ENCODE assay signal across 15 cellular contexts in genomic region chr4:18691431-18692200, GRCh38.
A peak's percentile ranks its signal among the peaks of the same experiment; 100 is the strongest.
DNase-seq lines count a peak whose midpoint lies in the region; ATAC-seq and TF ChIP-seq lines count a peak whose summit lies in the region.
"Had no signal": no experiment of that assay in that cellular context is flagged by ENCODE, and none has a peak within 500 bp of the region (broad histone marks: within the 10 kb centered on the region; RNA-seq: fewer than 3 reads in every experiment).

No MANE protein-coding gene starts in this region.

- no peak overlapping the region for H2BK120ac ChIP-seq in H9 (ENCODE audit: low read depth, low read length, poor library complexity, severe bottlenecking)
- H2BK120ac ChIP-seq in trophoblast cell (ENCODE audit: insufficient read depth, low read length, poor library complexity): peak overlapping the region; percentile 40

- H3K4ac ChIP-seq in H9 (ENCODE audit: low read depth, low read length): no peak overlapping the region
- H3K4ac ChIP-seq in trophoblast cell (ENCODE audit: low read depth, low read length): no peak overlapping the region

- H3K56ac ChIP-seq in H9 (ENCODE audit: insufficient read length, low read depth, low read length): no peak overlapping the region

- H3K27ac Mint-ChIP-seq in H9: peak overlapping the region; percentile 65 to 99 (median 92)
- H3K27ac Mint-ChIP-seq: activated naive CD8-positive, alpha-beta T cell treated with anti-CD3 and anti-CD28 coated beads, Interleukin-2, amount 50 U/mL, for 24 hours; stimulated activated naive CD8-positive, alpha-beta T cell treated with anti-CD3 and anti-CD28 coated beads, Interleukin-15, amount 100 ng/mL, for 72 hours; T-cell had no signal

- no peak overlapping the region for H2BK15ac ChIP-seq in H9 (ENCODE audit: low read depth, low read length)

- H3T11ph ChIP-seq in H9 (ENCODE audit: low read length): no peak overlapping the region

- peaks cover 8% of the 10 kb centered on the region; the same call in 1 of the 2 replicates for H3K4me1 ChIP-seq in H9 (ENCODE audit: insufficient read depth, low read length)
- H3K4me1 ChIP-seq in RWPE2 (ENCODE audit: insufficient read depth, poor library complexity, severe bottlenecking): no peaks in the 10 kb centered on the region
- peaks cover 40% of the 10 kb centered on the region for H3K4me1 ChIP-seq in iPS-18a (ENCODE audit: control insufficient read depth, low read depth, low read length)
- H3K4me1 ChIP-seq in trophoblast cell (ENCODE audit: control insufficient read depth in 1 of 2, insufficient read depth in 2 of 2, low read length in 2 of 2): peaks cover 6 to 10% of the 10 kb centered on the region in 2 experiments

- peak overlapping the region; percentile 20 to 47 for H3K4me3 Mint-ChIP-seq in H9
- H3K4me3 Mint-ChIP-seq: activated naive CD8-positive, alpha-beta T cell treated with anti-CD3 and anti-CD28 coated beads, Interleukin-2, amount 50 U/mL, for 24 hours; stimulated activated naive CD8-positive, alpha-beta T cell treated with anti-CD3 and anti-CD28 coated beads, Interleukin-15, amount 100 ng/mL, for 72 hours; T-cell had no signal

- no CpG with 5 or more reads among the region's 9 CpGs for WGBS in H9 (ENCODE audit: extremely low coverage, insufficient read length, low lambda C conversion rate)
- no CpG with 5 or more reads among the region's 9 CpGs for WGBS in trophoblast cell (ENCODE audit: extremely low coverage, insufficient coverage, insufficient read length)

- H3K4me2 ChIP-seq in H9 (ENCODE audit: insufficient read depth, insufficient read length, low read length): peak overlapping the region; percentile 28
- H3K4me2 ChIP-seq in trophoblast cell (ENCODE audit: low read length): peak overlapping the region; percentile 23

- H2BK20ac ChIP-seq in H9 (ENCODE audit: low read depth, low read length, poor library complexity, severe bottlenecking): no peak overlapping the region

- H3K18ac ChIP-seq in H9 (ENCODE audit: insufficient read length, low read depth, low read length): no peak overlapping the region
- H3K18ac ChIP-seq in trophoblast cell (ENCODE audit: low read length): no peak overlapping the region

- no peak for TF ChIP-seq CTCF in H9 (conservative IDR thresholded peaks at IDR 0.05)
- TF ChIP-seq CTCF in RWPE2 (IDR thresholded peaks at IDR 0.05; ENCODE audit: poor library complexity, severe bottlenecking): peak; percentile 16

- H2AFZ ChIP-seq in H9 (ENCODE audit: low read length): no peak overlapping the region
- H2AFZ ChIP-seq in trophoblast cell (ENCODE audit: insufficient read depth, low read length, poor library complexity): peak overlapping the region; percentile 19

- H3K79me2 ChIP-seq in H9 (ENCODE audit: insufficient read depth, low read length): no peaks in the 10 kb centered on the region
- no peaks in the 10 kb centered on the region for H3K79me2 ChIP-seq in trophoblast cell (ENCODE audit: control insufficient read depth, insufficient read depth, low read length, poor library complexity)

- no peak overlapping the region for H3K23ac ChIP-seq in H9 (ENCODE audit: insufficient read length, low read depth, low read length)
- H3K23ac ChIP-seq in trophoblast cell (ENCODE audit: low read length): no peak overlapping the region

- peak overlapping the region; percentile 56 for H4K5ac ChIP-seq in H9 (ENCODE audit: insufficient read length, low read depth, low read length)

- H3K4me3 ChIP-seq in RWPE2 (ENCODE audit: severe bottlenecking) (no peak overlapping the region), iPS-18a (ENCODE audit: low read length) (peak overlapping the region; percentile 34), trophoblast cell (ENCODE audit: low read depth, low read length) (no peak overlapping the region)

- H3K27me3 ChIP-seq in H9 (ENCODE audit: insufficient read depth, low read length) (no peaks in the 10 kb centered on the region), RWPE2 (ENCODE audit: insufficient read depth, poor library complexity, severe bottlenecking) (no peaks in the 10 kb centered on the region), iPS-18a (ENCODE audit: control insufficient read depth, insufficient read depth, low read length) (no peaks in the 10 kb centered on the region), trophoblast cell (ENCODE audit: insufficient read depth, low read length) (no peaks in the 10 kb centered on the region)

- no peaks in the 10 kb centered on the region for H3K79me1 ChIP-seq in H9 (ENCODE audit: insufficient read depth, low read depth, low read length, poor library complexity, severe bottlenecking)
- peaks cover 5% of the 10 kb centered on the region for H3K79me1 ChIP-seq in trophoblast cell (ENCODE audit: low read length)

- H3K14ac ChIP-seq in H9 (ENCODE audit: insufficient read depth, low read length) (no peak overlapping the region), trophoblast cell (ENCODE audit: low read length) (peak overlapping the region; percentile 6)

- no peaks in the 10 kb centered on the region for H3K23me2 ChIP-seq in H9 (ENCODE audit: insufficient read length, low read depth, low read length, poor library complexity, severe bottlenecking)

- H4K20me1 ChIP-seq in H9 (ENCODE audit: control insufficient read depth, insufficient read depth, insufficient read length): no peaks in the 10 kb centered on the region

- no peak overlapping the region for H2BK12ac ChIP-seq in H9 (ENCODE audit: insufficient read length, low read depth, low read length)
- H2BK12ac ChIP-seq in trophoblast cell (ENCODE audit: low read length): peak overlapping the region; percentile 10

- H2BK5ac ChIP-seq in H9 (ENCODE audit: insufficient read length, low read length) (peak overlapping the region; percentile 92), trophoblast cell (ENCODE audit: low read depth, low read length, poor library complexity) (peak overlapping the region; percentile 4)

- H3K27ac ChIP-seq in H9 (ENCODE audit: insufficient read length, low read depth, low read length) (peak overlapping the region; percentile 98), RWPE2 (ENCODE audit: poor library complexity, severe bottlenecking) (no peak overlapping the region), iPS-18a (ENCODE audit: low read length) (peak overlapping the region; percentile 77), trophoblast cell (ENCODE audit: low read depth, low read length) (peak overlapping the region; percentile 50)

- no peaks in the 10 kb centered on the region for H3K9me3 ChIP-seq in H9 (ENCODE audit: control insufficient read depth, low read depth, low read length)
- H3K9me3 ChIP-seq in RWPE2 (ENCODE audit: severe bottlenecking): no peaks in the 10 kb centered on the region
- no peaks in the 10 kb centered on the region for H3K9me3 ChIP-seq in iPS-18a (ENCODE audit: control insufficient read depth, low read depth, low read length)
- no peaks in the 10 kb centered on the region for H3K9me3 ChIP-seq in trophoblast cell (ENCODE audit: insufficient read depth, low read depth, low read length)

- no peak overlapping the region for H4K8ac ChIP-seq in H9 (replicated peaks; ENCODE audit: insufficient read length, low read depth, low read length)
- no peak overlapping the region for H4K8ac ChIP-seq in trophoblast cell (ENCODE audit: low read depth, low read length)

- H3K36me3 ChIP-seq in RWPE2 (ENCODE audit: low read depth) (no peaks in the 10 kb centered on the region), iPS-18a (ENCODE audit: control insufficient read depth, low read depth, low read length) (no peaks in the 10 kb centered on the region), trophoblast cell (ENCODE audit: control insufficient read depth in 1 of 2, insufficient read depth in 2 of 2, low read length in 2 of 2) (no peaks in the 10 kb centered on the region)

- DNase-seq in H9 (peak; percentile 91), RWPE2 (ENCODE audit: low spot score) (no peak), trophoblast cell (peak; percentile 16 to 71), dermis blood vessel endothelial cell (no peak), mucosa of gallbladder (ENCODE audit: low spot score) (no peak)
- no peak for DNase-seq in stimulated activated CD4-positive, alpha-beta T cell treated with anti-CD3 and anti-CD28 coated beads, Interleukin-12 subunit alpha, Interleukin-12 subunit beta, amount 100 ng/mL, for 4 hours
- DNase-seq: activated CD4-positive, CD25-positive, alpha-beta regulatory T cell treated with anti-CD3 and anti-CD28 coated beads, Interleukin-2, amount 50 U/mL, for 72 hours; activated naive CD8-positive, alpha-beta T cell treated with anti-CD3 and anti-CD28 coated beads, Interleukin-2, amount 50 U/mL, for 24 hours; C1 segment of cervical spinal cord; EL; NCI-H2081 treated with DMSO at 0.1 percent for 48 hours; stimulated activated naive CD8-positive, alpha-beta T cell treated with anti-CD3 and anti-CD28 coated beads, Interleukin-15, amount 100 ng/mL, for 72 hours; T-cell had no signal

- H2AK5ac ChIP-seq in H9 (ENCODE audit: insufficient read length, low read length) (no peak overlapping the region), trophoblast cell (ENCODE audit: low read length) (no peak overlapping the region)

- H3K36me3 Mint-ChIP-seq in H9 (ENCODE audit: insufficient read depth in 1 of 3, low read depth in 3 of 3): no peaks in the 10 kb centered on the region; a peak in 1 of 7 replicates
- H3K36me3 Mint-ChIP-seq: T-cell had no signal

- H3K9me3 Mint-ChIP-seq in H9: no peaks in the 10 kb centered on the region; a peak in 3 of 5 replicates
- H3K9me3 Mint-ChIP-seq: activated naive CD8-positive, alpha-beta T cell treated with anti-CD3 and anti-CD28 coated beads, Interleukin-2, amount 50 U/mL, for 24 hours; stimulated activated naive CD8-positive, alpha-beta T cell treated with anti-CD3 and anti-CD28 coated beads, Interleukin-15, amount 100 ng/mL, for 72 hours; T-cell had no signal

- H3K27me3 Mint-ChIP-seq in H9 (ENCODE audit: low read depth): no peaks in the 10 kb centered on the region
- H3K27me3 Mint-ChIP-seq: stimulated activated naive CD8-positive, alpha-beta T cell treated with anti-CD3 and anti-CD28 coated beads, Interleukin-15, amount 100 ng/mL, for 72 hours had no signal

- H4K12ac ChIP-seq in trophoblast cell (ENCODE audit: low read depth, low read length): no peak overlapping the region

- H4K91ac ChIP-seq in H9 (ENCODE audit: insufficient read length, low read depth, low read length): no peak overlapping the region
- no peak overlapping the region for H4K91ac ChIP-seq in trophoblast cell (ENCODE audit: low read depth, low read length)

- H3K9ac ChIP-seq in H9 (ENCODE audit: extremely low read depth, insufficient read length, low read length): peak overlapping the region; percentile 25
- H3K9ac ChIP-seq in iPS-18a (ENCODE audit: low read length): peak overlapping the region; percentile 4
- no peak overlapping the region for H3K9ac ChIP-seq in trophoblast cell (ENCODE audit: low read length)

- ATAC-seq in RWPE2 (ENCODE audit: low read depth) (no peak), GM21360 (IDR thresholded peaks at IDR 0.05; ENCODE audit: unreplicated experiment) (no peak)
- ATAC-seq: activated naive CD8-positive, alpha-beta T cell treated with anti-CD3 and anti-CD28 coated beads, Interleukin-2, amount 50 U/mL, for 24 hours; stimulated activated naive CD8-positive, alpha-beta T cell treated with anti-CD3 and anti-CD28 coated beads, Interleukin-15, amount 100 ng/mL, for 72 hours; T-cell had no signal

- peaks cover 40 to 45% of the 10 kb centered on the region in 2 experiments for H3K4me1 Mint-ChIP-seq in H9
- H3K4me1 Mint-ChIP-seq: activated naive CD8-positive, alpha-beta T cell treated with anti-CD3 and anti-CD28 coated beads, Interleukin-2, amount 50 U/mL, for 24 hours; stimulated activated naive CD8-positive, alpha-beta T cell treated with anti-CD3 and anti-CD28 coated beads, Interleukin-15, amount 100 ng/mL, for 72 hours; T-cell had no signal

Comparison
In these comparisons a context has a peak if more than half of its experiments do, and no peak if none do; other contexts are left out.
1. DNase-seq: peak in H9 (single experiment) and trophoblast cell (2 of 2); none in RWPE2 (single experiment), dermis blood vessel endothelial cell (single experiment), mucosa of gallbladder (single experiment) and stimulated activated CD4-positive, alpha-beta T cell treated with anti-CD3 and anti-CD28 coated beads, Interleukin-12 subunit alpha, Interleukin-12 subunit beta, amount 100 ng/mL, for 4 hours (single experiment).